ENCODE assay signal across 1 cellular context in genomic region chr1:24318238-24318987, GRCh38.
TF ChIP-seq lines count a peak whose summit lies in the region.

No MANE protein-coding gene starts in this region.

TF ChIP-seq in GM12878, 131 proteins besides CTCF, POLR2A, EP300 and RAD21 (continued from another document):
- TF ChIP-seq ZNF687 (IDR thresholded peaks at IDR 0.05), result no peak
- no peak for TF ChIP-seq ATF2 (IDR thresholded peaks at IDR 0.05; ENCODE audit: low read length)
- TF ChIP-seq HSF1 (IDR thresholded peaks at IDR 0.05; ENCODE audit: low read depth, low read length), result no peak
- no peak for TF ChIP-seq EED (IDR thresholded peaks at IDR 0.05; ENCODE audit: low read depth)
- no peak for TF ChIP-seq BHLHE40 (IDR thresholded peaks at IDR 0.05; ENCODE audit: borderline replicate concordance in 1 of 2, low read depth in 2 of 2, low read length in 1 of 2)
- no peak for TF ChIP-seq ZBED1 (IDR thresholded peaks at IDR 0.05; ENCODE audit: borderline replicate concordance)
- no peak for TF ChIP-seq ZBTB4 (CRISPR knock-in tag; IDR thresholded peaks at IDR 0.05)
- no peak for TF ChIP-seq BCLAF1 (IDR thresholded peaks at IDR 0.05)
- TF ChIP-seq POU2F2 (IDR thresholded peaks at IDR 0.05; ENCODE audit: borderline replicate concordance, low read depth, low read length), result no peak
- TF ChIP-seq ATF3 (IDR thresholded peaks at IDR 0.05; ENCODE audit: borderline replicate concordance, extremely low read depth, low read depth, low read length), result no peak
- TF ChIP-seq ZBTB33 (IDR thresholded peaks at IDR 0.05), result no peak
- no peak for TF ChIP-seq MLLT1 (IDR thresholded peaks at IDR 0.05)
- no peak for TF ChIP-seq CREM (IDR thresholded peaks at IDR 0.05; ENCODE audit: low read depth)
- no peak for TF ChIP-seq IKZF1 (conservative IDR thresholded peaks at IDR 0.05)
- no peak for TF ChIP-seq GATAD2B (conservative IDR thresholded peaks at IDR 0.05; ENCODE audit: low read depth)
- TF ChIP-seq E2F4 (IDR thresholded peaks at IDR 0.05; ENCODE audit: low read depth, low read length), result no peak
- TF ChIP-seq ZSCAN29 (IDR thresholded peaks at IDR 0.05), result no peak
- TF ChIP-seq SIX5 (IDR thresholded peaks at IDR 0.05; ENCODE audit: low read depth, low read length, severe bottlenecking), result no peak
